8 cellular contexts compared by ENCODE assay signal in genomic region chr17:50541402-50541915, GRCh38. TPM values are rescaled to one million over a fixed set of nuclear protein-coding genes. Genes with fewer than 3 reads are reported as not detected.
DNase-seq lines count a peak whose midpoint lies in the region; ATAC-seq and TF ChIP-seq lines count a peak whose summit lies in the region.

No MANE protein-coding gene starts in this region.

- H3K27me3 ChIP-seq in adipocyte (replicated peaks; ENCODE audit: control insufficient read depth, insufficient read depth, low read length) = peaks cover 4% of the 10 kb centered on the region
- H3K27me3 ChIP-seq in right lobe of liver = no peaks in the 10 kb centered on the region
- H3K27me3 ChIP-seq in tibial artery = no peaks in the 10 kb centered on the region

- peaks cover 29% of the 10 kb centered on the region for H3K4me1 ChIP-seq in adipocyte (ENCODE audit: control insufficient read depth, insufficient read depth, low read length)
- peaks cover 0 to 18% (median 3%) of the 10 kb centered on the region in 4 donors for H3K4me1 ChIP-seq in right lobe of liver
- H3K4me1 ChIP-seq in tibial artery = peaks cover 7 to 25% (median 15%) of the 10 kb centered on the region in 4 donors

- peak; percentile 67 for DNase-seq in activated CD8-positive, alpha-beta memory T cell treated with anti-CD3 and anti-CD28 coated beads for 24 hours
- DNase-seq in activated CD8-positive, alpha-beta memory T cell treated with anti-CD3 and anti-CD28 coated beads, Interleukin-2, amount 50 U/mL, for 48 hours = no peak
- DNase-seq in adipocyte (ENCODE audit: low read depth) (no peak), right lobe of liver (peak in 1 of 3 donors; percentile 60), tibial artery (no peak), NCI-H146 treated with DMSO at 0.1 percent for 48 hours (lab: John Stamatoyannopoulos, UW; ENCODE audit: unreplicated experiment) (no peak), NCI-H524 (lab: John Stamatoyannopoulos, UW) (no peak)

- no peak for TF ChIP-seq CTCF in right lobe of liver (IDR thresholded peaks at IDR 0.05)
- no peak for TF ChIP-seq CTCF in tibial artery (IDR thresholded peaks at IDR 0.05)

- H3K36me3 ChIP-seq in adipocyte (ENCODE audit: control insufficient read depth, insufficient read depth, low read length, severe bottlenecking) (no peaks in the 10 kb centered on the region), right lobe of liver (no peaks in the 10 kb centered on the region), tibial artery (peaks cover 0 to 12% (median 0%) of the 10 kb centered on the region in 3 donors)

- H3K4me3 ChIP-seq in adipocyte (ENCODE audit: low read length) (peak overlapping the region; percentile 84), right lobe of liver (peak overlapping the region; percentile 45 to 59 (median 54)), tibial artery (peak overlapping the region; percentile 63 to 64)

- WGBS in right lobe of liver (ENCODE audit: insufficient coverage, low coverage, low lambda C conversion rate, missing lambda C conversion rate) = 13% methylated on average over 17 of the region's 25 CpGs

- no peaks in the 10 kb centered on the region for H3K9me3 ChIP-seq in adipocyte (ENCODE audit: control insufficient read depth, low read length)
- H3K9me3 ChIP-seq in right lobe of liver = no peaks in the 10 kb centered on the region
- H3K9me3 ChIP-seq in tibial artery = no peaks in the 10 kb centered on the region

- ATAC-seq in right lobe of liver (no peak), HG02588 (IDR thresholded peaks at IDR 0.05; ENCODE audit: unreplicated experiment) (no peak)

- no peak for TF ChIP-seq POLR2A in right lobe of liver (IDR thresholded peaks at IDR 0.05)

- H3K27ac ChIP-seq in right lobe of liver (peak overlapping the region in 1 of 3 donors; percentile 31), tibial artery (peak overlapping the region; percentile 29 to 65)

- intact Hi-C loops in right lobe of liver (cut with DNase I) (no loop called here), tibial artery (cut with DNase I; ENCODE audit: low total_unique reads) (loop anchor here (5.0 kb wide), 1 partner anchor 59 kb away; no protein-coding TSS in a partner anchor)

- H3K9ac ChIP-seq in adipocyte (ENCODE audit: low read length) = peak overlapping the region; percentile 85

RNA-seq across cellular contexts. Expression of gene SPATA20, which starts 5.5 kb away (rescaled TPM):
- 100 to 1,000 TPM in 1 of 6 experiments, 10 to 100 TPM in 5; 29.6 to 203 (median 34.2) TPM for total RNA-seq in right lobe of liver

RNA-seq across cellular contexts. Expression of gene EPN3, which starts 8.9 kb away (rescaled TPM):
- total RNA-seq in right lobe of liver = under 1 TPM in 2 of 6 experiments, not detected in 4; 0.06 to 0.27 TPM

RNA-seq across cellular contexts. Expression of gene CACNA1G, which starts 19.1 kb away (rescaled TPM):
- not detected for total RNA-seq in right lobe of liver

RNA-seq across cellular contexts. Expression of gene MYCBPAP, which starts 33.2 kb away (rescaled TPM):
- total RNA-seq in right lobe of liver = under 1 TPM in 1 of 6 experiments, not detected in 5; 0.51 TPM
